Comparison of ENCODE assay signal across 18 cellular contexts in genomic region chr17:970388-970768, GRCh38. TPM values are rescaled to one million over a fixed set of nuclear protein-coding genes. Genes with fewer than 3 reads are reported as not detected.
DNase-seq lines count a peak whose midpoint lies in the region; ATAC-seq, FAIRE-seq and TF ChIP-seq lines count a peak whose summit lies in the region.
"Had no signal": no experiment of that assay in that cellular context is flagged by ENCODE, and none has a peak within 500 bp of the region (broad histone marks: within the 10 kb centered on the region; RNA-seq: fewer than 3 reads in every experiment).

No MANE protein-coding gene starts in this region.

- H3K27me3 Mint-ChIP-seq in H9 (ENCODE audit: low read depth) (no peaks in the 10 kb centered on the region), WTC11 (ENCODE audit: low read depth) (no peaks in the 10 kb centered on the region), endothelial cell (ENCODE audit: unreplicated experiment) (peaks cover 3% of the 10 kb centered on the region)

- no peak overlapping the region for H2BK5ac ChIP-seq in H9 (ENCODE audit: insufficient read length, low read length)

- H3K27ac ChIP-seq in H9 (ENCODE audit: insufficient read length, low read depth, low read length) (peak overlapping the region; percentile 13), lower lobe of right lung (peak overlapping the region; percentile 54), skeletal muscle tissue (ENCODE audit: low read depth, low read length) (peak overlapping the region; percentile 45), dorsolateral prefrontal cortex (no peak overlapping the region)
- H3K27ac ChIP-seq: SJSA1 had no signal

- H4K8ac ChIP-seq in H9 (replicated peaks; ENCODE audit: insufficient read length, low read depth, low read length): no peak overlapping the region

- H3K14ac ChIP-seq in H9 (ENCODE audit: insufficient read depth, low read length): no peak overlapping the region

- H3K9me3 Mint-ChIP-seq in H9: no peaks in the 10 kb centered on the region; a peak in 1 of 5 replicates
- H3K9me3 Mint-ChIP-seq in WTC11: peaks cover 8% of the 10 kb centered on the region
- H3K9me3 Mint-ChIP-seq in endothelial cell (ENCODE audit: unreplicated experiment): no peaks in the 10 kb centered on the region
- H3K9me3 Mint-ChIP-seq: activated CD4-positive, alpha-beta T cell treated with anti-CD3 and anti-CD28 coated beads, Interleukin-2, amount 10 ng/mL, durations not matched to agents 7 days and 5 days; activated T-cell treated with anti-CD3 and anti-CD28 coated beads, Interleukin-2, amount 50 U/mL, for 4 hours had no signal

- H4K5ac ChIP-seq in H9 (ENCODE audit: insufficient read length, low read depth, low read length): no peak overlapping the region

- H3K79me2 ChIP-seq in H9 (ENCODE audit: insufficient read depth, low read length): peaks cover 31% of the 10 kb centered on the region; the same call in 1 of the 2 replicates

- DNase-seq in H9 (no peak), WTC11 (ENCODE audit: low spot score) (no peak), lower lobe of right lung (no peak), GM12891 (ENCODE audit: insufficient read length, low spot score) (no peak), endothelial cell (ENCODE audit: low spot score) (no peak), dorsolateral prefrontal cortex (no peak)
- DNase-seq in stimulated activated CD4-positive, alpha-beta T cell treated with anti-CD3 and anti-CD28 coated beads, Interleukin-1b, Interleukin-23, amount 100 ng/mL, for 48 hours: no peak
- DNase-seq: activated CD4-positive, alpha-beta T cell treated with anti-CD3 and anti-CD28 coated beads, Interleukin-2, amount 10 ng/mL, durations not matched to agents 7 days and 5 days; activated T-cell treated with anti-CD3 and anti-CD28 coated beads, Interleukin-2, amount 50 U/mL, for 4 hours; hypothalamus; left cardiac atrium; NCI-H1048; stimulated activated CD4-positive, alpha-beta T cell treated with anti-CD3 and anti-CD28 coated beads, Interleukin-2, amount 100 ng/mL, for 24 hours; stimulated activated CD8-positive, alpha-beta memory T cell treated with anti-CD3 and anti-CD28 coated beads, Interleukin-4, amount 100 ng/mL, for 48 hours; trophoblast cell had no signal

- H3K4me1 ChIP-seq in H9 (ENCODE audit: insufficient read depth, low read length) (peaks cover 4% of the 10 kb centered on the region; the same call in 1 of the 2 replicates), lower lobe of right lung (peaks cover 21% of the 10 kb centered on the region), skeletal muscle tissue (ENCODE audit: control insufficient read depth in 3 of 3, insufficient read depth in 3 of 3, low read length in 3 of 3) (peaks cover 6 to 23% (median 14%) of the 10 kb centered on the region in 3 donors)

- H4K91ac ChIP-seq in H9 (ENCODE audit: insufficient read length, low read depth, low read length): no peak overlapping the region

- peaks cover 45 to 60% of the 10 kb centered on the region in 2 experiments for H3K4me1 Mint-ChIP-seq in H9
- peaks cover 79% of the 10 kb centered on the region for H3K4me1 Mint-ChIP-seq in WTC11
- peaks cover 5% of the 10 kb centered on the region for H3K4me1 Mint-ChIP-seq in endothelial cell (ENCODE audit: unreplicated experiment)
- H3K4me1 Mint-ChIP-seq: activated CD4-positive, alpha-beta T cell treated with anti-CD3 and anti-CD28 coated beads, Interleukin-2, amount 10 ng/mL, durations not matched to agents 7 days and 5 days had no signal

- H3K18ac ChIP-seq in H9 (ENCODE audit: insufficient read length, low read depth, low read length): no peak overlapping the region

- TF ChIP-seq CTCF in H9 (conservative IDR thresholded peaks at IDR 0.05) (no peak), WTC11 (IDR thresholded peaks at IDR 0.05) (no peak), lower lobe of right lung (IDR thresholded peaks at IDR 0.05) (no peak), endothelial cell (IDR thresholded peaks at IDR 0.05; ENCODE audit: unreplicated experiment) (no peak), dorsolateral prefrontal cortex (IDR thresholded peaks at IDR 0.05 in 54 of 56, conservative IDR thresholded peaks at IDR 0.05 in 2 of 56; ENCODE audit: low read depth in 1 of 56, partially characterized antibody in 56 of 56) (no peak)

- H3K9ac ChIP-seq in H9 (ENCODE audit: extremely low read depth, insufficient read length, low read length): no peak overlapping the region
- H3K9ac ChIP-seq in skeletal muscle tissue (ENCODE audit: low read depth in 1 of 3, low read length in 3 of 3): peak overlapping the region; percentile 52 to 66 (median 64)

- H2BK15ac ChIP-seq in H9 (ENCODE audit: low read depth, low read length): no peak overlapping the region

- H3K27me3 ChIP-seq in H9 (ENCODE audit: insufficient read depth, low read length) (no peaks in the 10 kb centered on the region), lower lobe of right lung (ENCODE audit: low read depth) (no peaks in the 10 kb centered on the region), skeletal muscle tissue (ENCODE audit: control insufficient read depth in 3 of 3, insufficient read depth in 3 of 3, low read length in 3 of 3) (no peaks in the 10 kb centered on the region), dorsolateral prefrontal cortex (peaks cover 0 to 11% (median 0%) of the 10 kb centered on the region in 45 donors)
- H3K27me3 ChIP-seq: SJSA1 had no signal

- H3K23ac ChIP-seq in H9 (ENCODE audit: insufficient read length, low read depth, low read length): no peak overlapping the region

- no peak for FAIRE-seq in GM12891 (lab: Jason Lieb, UNC)

- no peak overlapping the region; a peak in 1 of 5 replicates for H3K4me3 Mint-ChIP-seq in H9
- H3K4me3 Mint-ChIP-seq in WTC11: no peak overlapping the region
- no peak overlapping the region for H3K4me3 Mint-ChIP-seq in endothelial cell (ENCODE audit: unreplicated experiment)
- H3K4me3 Mint-ChIP-seq: activated CD4-positive, alpha-beta T cell treated with anti-CD3 and anti-CD28 coated beads, Interleukin-2, amount 10 ng/mL, durations not matched to agents 7 days and 5 days; activated T-cell treated with anti-CD3 and anti-CD28 coated beads, Interleukin-2, amount 50 U/mL, for 4 hours had no signal

- H3K4ac ChIP-seq in H9 (ENCODE audit: low read depth, low read length): no peak overlapping the region

- peaks cover 14 to 33% (median 29%) of the 10 kb centered on the region in 3 experiments for H3K36me3 Mint-ChIP-seq in H9 (ENCODE audit: insufficient read depth in 1 of 3, low read depth in 3 of 3)
- peaks cover 16% of the 10 kb centered on the region for H3K36me3 Mint-ChIP-seq in WTC11
- peaks cover 8% of the 10 kb centered on the region for H3K36me3 Mint-ChIP-seq in endothelial cell (ENCODE audit: low read depth, unreplicated experiment)

- CTCF ChIA-PET in WTC11 (lab: Charles Lee): interaction anchor here (1.6 kb wide), 1 partner anchor 11 kb away, joined by 3 read pairs; no protein-coding TSS in a partner anchor

- WGBS in H9 (ENCODE audit: extremely low coverage, insufficient read length, low lambda C conversion rate): no CpG with 5 or more reads among the region's 8 CpGs

- H3K9me3 ChIP-seq in H9 (ENCODE audit: control insufficient read depth, low read depth, low read length): no peaks in the 10 kb centered on the region
- no peaks in the 10 kb centered on the region for H3K9me3 ChIP-seq in lower lobe of right lung
- H3K9me3 ChIP-seq in skeletal muscle tissue (ENCODE audit: control insufficient read depth in 3 of 3, low read length in 3 of 3): no peaks in the 10 kb centered on the region
- H3K9me3 ChIP-seq: SJSA1 had no signal

- H3K56ac ChIP-seq in H9 (ENCODE audit: insufficient read length, low read depth, low read length): no peak overlapping the region

- no peak overlapping the region for H3T11ph ChIP-seq in H9 (ENCODE audit: low read length)

- peaks cover 2% of the 10 kb centered on the region for H4K20me1 ChIP-seq in H9 (ENCODE audit: control insufficient read depth, insufficient read depth, insufficient read length)

- no peak overlapping the region for H2AK5ac ChIP-seq in H9 (ENCODE audit: insufficient read length, low read length)

- POLR2A ChIA-PET in WTC11 (lab: Charles Lee): interaction anchor here (1.6 kb wide), 1 partner anchor 9 kb away, joined by 4 read pairs; the partner anchor contains the start of gene NXN

- no peak overlapping the region for H2BK12ac ChIP-seq in H9 (ENCODE audit: insufficient read length, low read depth, low read length)

- no peak overlapping the region for H2BK120ac ChIP-seq in H9 (ENCODE audit: low read depth, low read length, poor library complexity, severe bottlenecking)

- no peaks in the 10 kb centered on the region for H3K23me2 ChIP-seq in H9 (ENCODE audit: insufficient read length, low read depth, low read length, poor library complexity, severe bottlenecking)

- H3K79me1 ChIP-seq in H9 (ENCODE audit: insufficient read depth, low read depth, low read length, poor library complexity, severe bottlenecking): peaks cover 13% of the 10 kb centered on the region

- ATAC-seq in WTC11 (no peak), lower lobe of right lung (peak in 1 of 2 donors; percentile 41)
- ATAC-seq: activated T-cell treated with anti-CD3 and anti-CD28 coated beads, Interleukin-2, amount 50 U/mL, for 4 hours; left cardiac atrium had no signal

- H3K27ac Mint-ChIP-seq in H9: peak overlapping the region; percentile 47 to 95 (median 59); a peak in 5 of 7 replicates
- peak overlapping the region; percentile 90 for H3K27ac Mint-ChIP-seq in WTC11
- no peak overlapping the region for H3K27ac Mint-ChIP-seq in endothelial cell (ENCODE audit: unreplicated experiment)
- H3K27ac Mint-ChIP-seq: activated CD4-positive, alpha-beta T cell treated with anti-CD3 and anti-CD28 coated beads, Interleukin-2, amount 10 ng/mL, durations not matched to agents 7 days and 5 days had no signal

- H3K4me2 ChIP-seq in H9 (ENCODE audit: insufficient read depth, insufficient read length, low read length): no peak overlapping the region

- no peak overlapping the region for H2AFZ ChIP-seq in H9 (ENCODE audit: low read length)

- intact Hi-C loops in lower lobe of right lung (cut with DNase I): no loop called here
- intact Hi-C loops in dorsolateral prefrontal cortex (cut with DNase I): no loop called here

- H3K36me3 ChIP-seq in lower lobe of right lung (no peaks in the 10 kb centered on the region), skeletal muscle tissue (ENCODE audit: control insufficient read depth in 3 of 3, insufficient read depth in 3 of 3, low read length in 3 of 3) (no peaks in the 10 kb centered on the region)
- H3K36me3 ChIP-seq: SJSA1 had no signal

- no peak for TF ChIP-seq POLR2A in GM12891 (IDR thresholded peaks at IDR 0.05; ENCODE audit: low read depth, low read length)

- H3K4me3 ChIP-seq in lower lobe of right lung (no peak overlapping the region), skeletal muscle tissue (ENCODE audit: low read length in 3 of 3) (peak overlapping the region in 2 of 3 donors; percentile 30 to 56), dorsolateral prefrontal cortex (no peak overlapping the region)
- H3K4me3 ChIP-seq: K562, SJSA1 had no signal

- no peak overlapping the region for H2BK20ac ChIP-seq in H9 (ENCODE audit: low read depth, low read length, poor library complexity, severe bottlenecking)

RNA-seq across cellular contexts. Expression of gene NXN, which starts 9.2 kb away (rescaled TPM):
- total RNA-seq in H9 (2021): 91.7 and 93.6 TPM in 2 replicates
- total RNA-seq in WTC11 (2021): 96.8 to 100 TPM (median 98.7 TPM) in 3 replicates
- 42.6 TPM for total RNA-seq in lower lobe of right lung
- 33.9 TPM for total RNA-seq in skeletal muscle tissue
- polyA plus RNA-seq in GM12891 (2012; ENCODE audit: low read depth, missing spikeins): 0.26 TPM
- 53.9 TPM for total RNA-seq in endothelial cell (ENCODE audit: unreplicated experiment)
- 10 to 100 TPM in 109 of 120 experiments, 1 to 10 TPM in 11; 6.9 to 38.1 (median 15.4) TPM for total RNA-seq in dorsolateral prefrontal cortex

RNA-seq across cellular contexts. Expression of gene TIMM22, which starts 26.6 kb away (rescaled TPM):
- 23.0 and 23.7 TPM in 2 replicates for total RNA-seq in H9 (2021)
- total RNA-seq in WTC11 (2021): 17.2 to 18.0 TPM (median 17.4 TPM) in 3 replicates
- total RNA-seq in lower lobe of right lung: 9.1 TPM
- total RNA-seq in skeletal muscle tissue: 15.1 TPM
- polyA plus RNA-seq in GM12891 (2012; ENCODE audit: low read depth, missing spikeins): 7.0 TPM
- 17.1 TPM for total RNA-seq in endothelial cell (ENCODE audit: unreplicated experiment)
- total RNA-seq in dorsolateral prefrontal cortex: 10 to 100 TPM in 104 of 120 experiments, 1 to 10 TPM in 16; 7.3 to 15.5 (median 11.6) TPM

Comparison
In these comparisons a context has a peak if more than half of its experiments do, and no peak if none do; other contexts are left out.
1. H3K27ac ChIP-seq: peak in H9 (single experiment), lower lobe of right lung (single experiment) and skeletal muscle tissue (single experiment); none in dorsolateral prefrontal cortex (0 of 59).
2. H3K4me3 ChIP-seq: peak in skeletal muscle tissue (2 of 3); none in lower lobe of right lung (single experiment) and dorsolateral prefrontal cortex (0 of 59).